Comparison of ENCODE assay signal across 9 cellular contexts in genomic region chr18:69469444-69469919, GRCh38.
DNase-seq lines count a peak whose midpoint lies in the region; ATAC-seq, FAIRE-seq and TF ChIP-seq lines count a peak whose summit lies in the region.
"Had no signal": no experiment of that assay in that cellular context is flagged by ENCODE, and none has a peak within 500 bp of the region (broad histone marks: within the 10 kb centered on the region; RNA-seq: fewer than 3 reads in every experiment).

No MANE protein-coding gene starts in this region.

- no peak for TF ChIP-seq POLR2A in GM12878 (IDR thresholded peaks at IDR 0.05; ENCODE audit: low read depth, low read length)

- H3K9me2 ChIP-seq in GM23248 (ENCODE audit: insufficient read depth), result no peaks in the 10 kb centered on the region

- no peaks in the 10 kb centered on the region for H3K27me3 ChIP-seq in GM23248 (replicated peaks; ENCODE audit: insufficient read depth)
- no peaks in the 10 kb centered on the region for H3K27me3 ChIP-seq in GM12878 (replicated peaks in 1 of 2; ENCODE audit: control insufficient read depth in 2 of 2, insufficient read depth in 2 of 2, low read length in 1 of 2)

- no peak for FAIRE-seq in GM12878 (lab: Jason Lieb, UNC)
- FAIRE-seq: endometrium had no signal

- no peak overlapping the region for H2AFZ ChIP-seq in GM23248
- H2AFZ ChIP-seq in GM12878 (ENCODE audit: control insufficient read depth, low read depth, low read length), result no peak overlapping the region

- no peaks in the 10 kb centered on the region for H4K20me1 ChIP-seq in GM23248 (ENCODE audit: insufficient read depth)
- no peaks in the 10 kb centered on the region for H4K20me1 ChIP-seq in GM12878 (ENCODE audit: control insufficient read depth, insufficient read depth)

- POLR2A ChIA-PET in GM12878 (lab: Charles Lee), result no interaction called here

- in situ Hi-C loops in GM23248 (cut with MboI), result no loop called here
- in situ Hi-C loops in GM12878 (cut with MboI), result no loop called here

- no peaks in the 10 kb centered on the region for H3K79me2 ChIP-seq in GM23248 (ENCODE audit: insufficient read depth)
- H3K79me2 ChIP-seq in GM12878 (ENCODE audit: control insufficient read depth, insufficient read depth, low read length), result no peaks in the 10 kb centered on the region

- H3K36me3 ChIP-seq in GM23248 (ENCODE audit: low read depth), result no peaks in the 10 kb centered on the region
- H3K36me3 ChIP-seq in GM12878 (ENCODE audit: control insufficient read depth in 2 of 2, insufficient read depth in 2 of 2, low read length in 1 of 2), result no peaks in the 10 kb centered on the region

- H3K27ac ChIP-seq in GM23248, result no peak overlapping the region
- no peak overlapping the region for H3K27ac ChIP-seq in GM12878 (ENCODE audit: control insufficient read depth, insufficient read depth)

- no peaks in the 10 kb centered on the region for H3F3A ChIP-seq in GM23248 (ENCODE audit: insufficient read depth)

- CTCF ChIA-PET in GM12878 (lab: Yijun Ruan, JAX), result no interaction called here

- TF ChIP-seq CTCF in GM12878 (IDR thresholded peaks at IDR 0.05 in 2 of 3, conservative IDR thresholded peaks at IDR 0.05 in 1 of 3; ENCODE audit: control insufficient read depth in 2 of 3, extremely low read depth in 1 of 3, insufficient read depth in 1 of 3, low read depth in 3 of 3, low read length in 3 of 3), result peak; percentile 5 to 26 (median 16); a peak in 1 of 6 replicates

- H3K9ac ChIP-seq in GM23248 (no peak overlapping the region), GM12878 (ENCODE audit: control insufficient read depth, insufficient read depth, low read length) (no peak overlapping the region)

- DNase-seq in CD1c-positive myeloid dendritic cell (ENCODE audit: extremely low spot score) (peak; percentile 7), GM23248 (peak; percentile 7), RKO (ENCODE audit: low spot score) (peak; percentile 70), GM12878 (ENCODE audit: low read depth, low spot score) (no peak), NCI-H446 treated with DMSO at 0.1 percent for 48 hours (lab: John Stamatoyannopoulos, UW) (no peak), NCI-H2196 treated with DMSO at 0.1 percent for 48 hours (lab: John Stamatoyannopoulos, UW; ENCODE audit: unreplicated experiment) (no peak)
- DNase-seq in stimulated activated CD4-positive, alpha-beta T cell treated with anti-CD3 and anti-CD28 coated beads, Interleukin-4, amount 100 ng/mL, for 4 hours, result peak; percentile 30 to 31
- DNase-seq in NK-92 treated with Interleukin-12 subunit alpha and Interleukin-12 subunit beta, amount 100 ng/mL, for 24 hours (lab: John Stamatoyannopoulos, UW), result no peak

- no peak overlapping the region for H3K4me3 ChIP-seq in GM23248
- H3K4me3 ChIP-seq in GM12878, result no peak overlapping the region

- peak; percentile 46; the same call in 2 of the 3 replicates for ATAC-seq in GM12878

- TF ChIP-seq RAD21 in GM12878 (IDR thresholded peaks at IDR 0.05; ENCODE audit: insufficient read depth, low read depth, low read length), result no peak

- TF ChIP-seq EP300 in GM12878 (IDR thresholded peaks at IDR 0.05; ENCODE audit: borderline replicate concordance in 1 of 2, control insufficient read depth in 1 of 2, low read depth in 2 of 2, low read length in 2 of 2), result no peak

- WGBS in GM23248 (ENCODE audit: low coverage in 1 of 2, low lambda C conversion rate in 2 of 2, missing lambda C conversion rate in 2 of 2), 2 experiments, result 85 to 86% methylated on average over 23 to 27 of the region's 27 CpGs
- WGBS in GM12878 (ENCODE audit: insufficient coverage, insufficient replicate concordance, low lambda C conversion rate, missing lambda C conversion rate), result 58% methylated on average over 27 of the region's 27 CpGs

- SMC1A ChIA-PET in GM12878 (lab: Charles Lee; ENCODE audit: uncharacterized antibody, unreplicated experiment), result no interaction called here

- H3K4me2 ChIP-seq in GM23248 (ENCODE audit: unreplicated experiment) (no peak overlapping the region), GM12878 (ENCODE audit: control insufficient read depth, insufficient read depth) (no peak overlapping the region)

- H3K9me3 ChIP-seq in GM23248 (ENCODE audit: low read depth), result no peaks in the 10 kb centered on the region
- no peaks in the 10 kb centered on the region for H3K9me3 ChIP-seq in GM12878 (replicated peaks; ENCODE audit: control insufficient read depth, insufficient read depth, low read length)

- RAD21 ChIA-PET in GM12878 (lab: Charles Lee; ENCODE audit: unreplicated experiment), result no interaction called here

- intact Hi-C loops in GM12878 (cut with micrococcal nuclease; ENCODE audit: unreplicated experiment), result no loop called here

- no TSS peak for BruUV-seq in GM12878 (replicated peaks; lab: Mats Ljungman, UMichigan)

- H3K4me1 ChIP-seq in GM23248 (ENCODE audit: insufficient read depth) (no peaks in the 10 kb centered on the region), GM12878 (ENCODE audit: control insufficient read depth, insufficient read depth, low read length) (no peaks in the 10 kb centered on the region)

TF ChIP-seq in GM12878, 131 proteins besides CTCF, POLR2A, EP300 and RAD21 (continues in another document):
- no peak for TF ChIP-seq MTA3 (IDR thresholded peaks at IDR 0.05; ENCODE audit: borderline replicate concordance, low read length)
- no peak for TF ChIP-seq TAF1 (IDR thresholded peaks at IDR 0.05; ENCODE audit: borderline replicate concordance, low read depth, low read length)
- TF ChIP-seq SPI1 (IDR thresholded peaks at IDR 0.05; ENCODE audit: borderline replicate concordance, insufficient read depth, low read depth, low read length), result no peak
- no peak for TF ChIP-seq FOS (IDR thresholded peaks at IDR 0.05; ENCODE audit: borderline replicate concordance, extremely low read depth, insufficient read length)
- TF ChIP-seq CREB1 (IDR thresholded peaks at IDR 0.05; ENCODE audit: low read depth), result no peak
- no peak for TF ChIP-seq JUNB (IDR thresholded peaks at IDR 0.05)
- no peak for TF ChIP-seq IRF5 (IDR thresholded peaks at IDR 0.05; ENCODE audit: borderline replicate concordance)
- TF ChIP-seq ZBTB4 (CRISPR knock-in tag; IDR thresholded peaks at IDR 0.05), result no peak
- TF ChIP-seq CREM (IDR thresholded peaks at IDR 0.05; ENCODE audit: low read depth), result 0 out of 2 replicates have a peak, but pooled peaks have one; percentile 35
- TF ChIP-seq RBBP5 (conservative IDR thresholded peaks at IDR 0.05), result no peak
- TF ChIP-seq SREBF1 (IDR thresholded peaks at IDR 0.05; ENCODE audit: low read length), result no peak
- TF ChIP-seq SIN3A (IDR thresholded peaks at IDR 0.05; ENCODE audit: low read depth, low read length), result no peak
- peak; percentile 43 for TF ChIP-seq ATF2 (IDR thresholded peaks at IDR 0.05; ENCODE audit: low read length)
- TF ChIP-seq ATF7 (IDR thresholded peaks at IDR 0.05; ENCODE audit: low read depth), result peak; percentile 60; the same call in 1 of the 2 replicates

Comparison
In these comparisons a context has a peak if more than half of its experiments do, and no peak if none do; other contexts are left out.
1. DNase-seq: peak in CD1c-positive myeloid dendritic cell (single experiment), GM23248 (single experiment), RKO (single experiment) and stimulated activated CD4-positive, alpha-beta T cell treated with anti-CD3 and anti-CD28 coated beads, Interleukin-4, amount 100 ng/mL, for 4 hours (2 of 2); none in GM12878 (single experiment), NCI-H446 treated with DMSO at 0.1 percent for 48 hours (single experiment), NK-92 treated with Interleukin-12 subunit alpha and Interleukin-12 subunit beta, amount 100 ng/mL, for 24 hours (single experiment) and NCI-H2196 treated with DMSO at 0.1 percent for 48 hours (single experiment).